Comparison of ENCODE assay signal across 1 cellular context in genomic region chr2:207828361-207829057, GRCh38.
TF ChIP-seq lines count a peak whose summit lies in the region.

No MANE protein-coding gene starts in this region.

TF ChIP-seq in HepG2, 621 proteins besides CTCF, POLR2A, EP300 and RAD21 (continued from another document and continues in another):
- peak; percentile 96 for TF ChIP-seq ARID5B (CRISPR knock-in tag; IDR thresholded peaks at IDR 0.05)
- no peak for TF ChIP-seq ADNP (CRISPR knock-in tag; IDR thresholded peaks at IDR 0.05)
- TF ChIP-seq ZNF574 (CRISPR knock-in tag; IDR thresholded peaks at IDR 0.05): peak; percentile 77
- TF ChIP-seq SALL1 (CRISPR knock-in tag; IDR thresholded peaks at IDR 0.05): peak; percentile 100
- TF ChIP-seq ZNF264 (CRISPR knock-in tag; IDR thresholded peaks at IDR 0.05): peak; percentile 82
- TF ChIP-seq PAX8 (CRISPR knock-in tag; IDR thresholded peaks at IDR 0.05; ENCODE audit: borderline replicate concordance): no peak
- no peak for TF ChIP-seq MXD1 (CRISPR knock-in tag; IDR thresholded peaks at IDR 0.05)
- peak; percentile 99 for TF ChIP-seq FOSL2 (CRISPR knock-in tag; IDR thresholded peaks at IDR 0.05)
- TF ChIP-seq NFATC3 (CRISPR knock-in tag; IDR thresholded peaks at IDR 0.05): peak; percentile 99; the same call in 1 of the 2 replicates
- 0 out of 2 replicates have a peak, but pooled peaks have one; percentile 49 for TF ChIP-seq SNAPC5 (CRISPR knock-in tag; IDR thresholded peaks at IDR 0.05; ENCODE audit: borderline replicate concordance)
- peak; percentile 71; the same call in 1 of the 2 replicates for TF ChIP-seq IKZF5 (CRISPR knock-in tag; IDR thresholded peaks at IDR 0.05)
- no peak for TF ChIP-seq IRX3 (CRISPR knock-in tag; IDR thresholded peaks at IDR 0.05; ENCODE audit: borderline replicate concordance, low read depth)
- no peak for TF ChIP-seq ZNF672 (CRISPR knock-in tag; IDR thresholded peaks at IDR 0.05)
- TF ChIP-seq ZNF143 (CRISPR knock-in tag; IDR thresholded peaks at IDR 0.05): peak; percentile 35; the same call in 1 of the 2 replicates
- TF ChIP-seq ASH2L (IDR thresholded peaks at IDR 0.05; ENCODE audit: insufficient read length, low read depth, low read length): peak; percentile 83
- TF ChIP-seq SKIL (CRISPR knock-in tag; IDR thresholded peaks at IDR 0.05; ENCODE audit: borderline replicate concordance): no peak; the same call in 1 of the 2 replicates
- TF ChIP-seq ZNF652 (CRISPR knock-in tag; IDR thresholded peaks at IDR 0.05; ENCODE audit: borderline replicate concordance, low read depth): no peak
- no peak for TF ChIP-seq XBP1 (CRISPR knock-in tag; IDR thresholded peaks at IDR 0.05)
- peak; percentile 94 for TF ChIP-seq AHDC1 (CRISPR knock-in tag; IDR thresholded peaks at IDR 0.05; ENCODE audit: borderline replicate concordance)
- peak; percentile 62; the same call in 1 of the 2 replicates for TF ChIP-seq BRD4 (CRISPR knock-in tag; IDR thresholded peaks at IDR 0.05)
- TF ChIP-seq ZNF792 (CRISPR knock-in tag; IDR thresholded peaks at IDR 0.05): peak; percentile 83; the same call in 1 of the 2 replicates
- 0 out of 2 replicates have a peak, but pooled peaks have one; percentile 39 for TF ChIP-seq ZNF691 (CRISPR knock-in tag; IDR thresholded peaks at IDR 0.05; ENCODE audit: borderline replicate concordance, low read depth)
- no peak for TF ChIP-seq MLXIP (CRISPR knock-in tag; IDR thresholded peaks at IDR 0.05; ENCODE audit: borderline replicate concordance)
- 0 out of 2 replicates have a peak, but pooled peaks have one; percentile 54 for TF ChIP-seq ZNF3 (CRISPR knock-in tag; IDR thresholded peaks at IDR 0.05)
- no peak for TF ChIP-seq SOX6 (IDR thresholded peaks at IDR 0.05)
- TF ChIP-seq SOX6 (CRISPR knock-in tag; IDR thresholded peaks at IDR 0.05): peak; percentile 94
- TF ChIP-seq ZNF740 (CRISPR knock-in tag; IDR thresholded peaks at IDR 0.05): peak; percentile 98
- TF ChIP-seq DRAP1 (CRISPR knock-in tag; IDR thresholded peaks at IDR 0.05): peak; percentile 86
- TF ChIP-seq MLX (CRISPR knock-in tag; IDR thresholded peaks at IDR 0.05): peak; percentile 46; the same call in 1 of the 2 replicates
- peak; percentile 62; the same call in 1 of the 2 replicates for TF ChIP-seq ZNF878 (CRISPR knock-in tag; IDR thresholded peaks at IDR 0.05)
- TF ChIP-seq HNRNPL (IDR thresholded peaks at IDR 0.05; ENCODE audit: low read depth, low read length): no peak
- no peak for TF ChIP-seq ATAD3A (CRISPR knock-in tag; IDR thresholded peaks at IDR 0.05)
- no peak for TF ChIP-seq SRSF4 (IDR thresholded peaks at IDR 0.05; ENCODE audit: low read depth, low read length, poor library complexity, severe bottlenecking)
- peak; percentile 61; the same call in 1 of the 2 replicates for TF ChIP-seq KDM1A (CRISPR knock-in tag; IDR thresholded peaks at IDR 0.05)
